ENCODE assay signal across 1 cellular context in genomic region chr10:97632949-97633884, GRCh38.
TF ChIP-seq lines count a peak whose summit lies in the region.

MORN4 (minus strand) TSS chr10:97633500; CDS start chr10:97619653, 13,847 bp downstream.

TF ChIP-seq in K562, 482 proteins besides CTCF, POLR2A, EP300 and RAD21 (continued from another document and continues in another):
- TF ChIP-seq, protein P1, sequence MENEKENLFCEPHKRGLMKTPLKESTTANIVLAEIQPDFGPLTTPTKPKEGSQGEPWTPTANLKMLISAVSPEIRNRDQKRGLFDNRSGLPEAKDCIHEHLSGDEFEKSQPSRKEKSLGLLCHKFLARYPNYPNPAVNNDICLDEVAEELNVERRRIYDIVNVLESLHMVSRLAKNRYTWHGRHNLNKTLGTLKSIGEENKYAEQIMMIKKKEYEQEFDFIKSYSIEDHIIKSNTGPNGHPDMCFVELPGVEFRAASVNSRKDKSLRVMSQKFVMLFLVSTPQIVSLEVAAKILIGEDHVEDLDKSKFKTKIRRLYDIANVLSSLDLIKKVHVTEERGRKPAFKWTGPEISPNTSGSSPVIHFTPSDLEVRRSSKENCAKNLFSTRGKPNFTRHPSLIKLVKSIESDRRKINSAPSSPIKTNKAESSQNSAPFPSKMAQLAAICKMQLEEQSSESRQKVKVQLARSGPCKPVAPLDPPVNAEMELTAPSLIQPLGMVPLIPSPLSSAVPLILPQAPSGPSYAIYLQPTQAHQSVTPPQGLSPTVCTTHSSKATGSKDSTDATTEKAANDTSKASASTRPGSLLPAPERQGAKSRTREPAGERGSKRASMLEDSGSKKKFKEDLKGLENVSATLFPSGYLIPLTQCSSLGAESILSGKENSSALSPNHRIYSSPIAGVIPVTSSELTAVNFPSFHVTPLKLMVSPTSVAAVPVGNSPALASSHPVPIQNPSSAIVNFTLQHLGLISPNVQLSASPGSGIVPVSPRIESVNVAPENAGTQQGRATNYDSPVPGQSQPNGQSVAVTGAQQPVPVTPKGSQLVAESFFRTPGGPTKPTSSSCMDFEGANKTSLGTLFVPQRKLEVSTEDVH (IDR thresholded peaks at IDR 0.05; ENCODE audit: low read depth, partially characterized antibody) = no peak
- peak; percentile 99 for TF ChIP-seq RFX1 (IDR thresholded peaks at IDR 0.05)
- peak; percentile 31 for TF ChIP-seq HNRNPLL (IDR thresholded peaks at IDR 0.05; ENCODE audit: low read depth, low read length, poor library complexity, severe bottlenecking)
- peak; percentile 38; the same call in 1 of the 2 replicates for TF ChIP-seq SRSF1 (IDR thresholded peaks at IDR 0.05; ENCODE audit: low read depth, low read length)
- TF ChIP-seq ZHX1 (conservative IDR thresholded peaks at IDR 0.05; ENCODE audit: low read length) = 0 out of 2 replicates have a peak, but pooled peaks have one; percentile 46
- peak; percentile 62 for TF ChIP-seq SUPT5H (IDR thresholded peaks at IDR 0.05)
- peak; percentile 89 for TF ChIP-seq FOS (IDR thresholded peaks at IDR 0.05; ENCODE audit: extremely low read depth, insufficient read length)
- TF ChIP-seq NBN (IDR thresholded peaks at IDR 0.05; ENCODE audit: low read depth) = no peak
- TF ChIP-seq DIDO1 (tag; IDR thresholded peaks at IDR 0.05; ENCODE audit: low read depth) = peak; percentile 20; the same call in 1 of the 2 replicates
- TF ChIP-seq CEBPG (CRISPR knock-in tag; IDR thresholded peaks at IDR 0.05) = peak; percentile 59; the same call in 1 of the 2 replicates
- peak; percentile 41 to 76; a peak in 2 of 4 replicates for TF ChIP-seq CEBPG (tag; conservative IDR thresholded peaks at IDR 0.05 in 1 of 2, IDR thresholded peaks at IDR 0.05 in 1 of 2)
- no peak for TF ChIP-seq JUND (IDR thresholded peaks at IDR 0.05; ENCODE audit: borderline replicate concordance, low read depth, low read length)
- no peak for TF ChIP-seq JUND (tag; IDR thresholded peaks at IDR 0.05; ENCODE audit: borderline replicate concordance, low read depth, low read length)
- no peak for TF ChIP-seq MCM7 (IDR thresholded peaks at IDR 0.05)
- no peak for TF ChIP-seq GTF2F1 (IDR thresholded peaks at IDR 0.05; ENCODE audit: low read depth, low read length)
- TF ChIP-seq, protein P2, sequence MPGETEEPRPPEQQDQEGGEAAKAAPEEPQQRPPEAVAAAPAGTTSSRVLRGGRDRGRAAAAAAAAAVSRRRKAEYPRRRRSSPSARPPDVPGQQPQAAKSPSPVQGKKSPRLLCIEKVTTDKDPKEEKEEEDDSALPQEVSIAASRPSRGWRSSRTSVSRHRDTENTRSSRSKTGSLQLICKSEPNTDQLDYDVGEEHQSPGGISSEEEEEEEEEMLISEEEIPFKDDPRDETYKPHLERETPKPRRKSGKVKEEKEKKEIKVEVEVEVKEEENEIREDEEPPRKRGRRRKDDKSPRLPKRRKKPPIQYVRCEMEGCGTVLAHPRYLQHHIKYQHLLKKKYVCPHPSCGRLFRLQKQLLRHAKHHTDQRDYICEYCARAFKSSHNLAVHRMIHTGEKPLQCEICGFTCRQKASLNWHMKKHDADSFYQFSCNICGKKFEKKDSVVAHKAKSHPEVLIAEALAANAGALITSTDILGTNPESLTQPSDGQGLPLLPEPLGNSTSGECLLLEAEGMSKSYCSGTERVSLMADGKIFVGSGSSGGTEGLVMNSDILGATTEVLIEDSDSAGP (CRISPR knock-in tag; IDR thresholded peaks at IDR 0.05) = no peak
- TF ChIP-seq NR4A1 (CRISPR knock-in tag; IDR thresholded peaks at IDR 0.05) = no peak
- no peak for TF ChIP-seq NR4A1 (tag; IDR thresholded peaks at IDR 0.05)
- no peak for TF ChIP-seq ZFP1 (CRISPR knock-in tag; IDR thresholded peaks at IDR 0.05)
- no peak for TF ChIP-seq ZNF140 (CRISPR knock-in tag; IDR thresholded peaks at IDR 0.05)
- no peak for TF ChIP-seq ZKSCAN3 (CRISPR knock-in tag; IDR thresholded peaks at IDR 0.05)
- no peak for TF ChIP-seq ZNF583 (CRISPR knock-in tag; IDR thresholded peaks at IDR 0.05)
- no peak for TF ChIP-seq HNRNPH1 (optimal IDR thresholded peaks at IDR 0.05; ENCODE audit: low read depth, low read length)
- no peak for TF ChIP-seq ZNF507 (tag; conservative IDR thresholded peaks at IDR 0.05)
- TF ChIP-seq TFAM (CRISPR knock-in tag; conservative IDR thresholded peaks at IDR 0.05) = no peak
- no peak for TF ChIP-seq ZNF184 (CRISPR knock-in tag; IDR thresholded peaks at IDR 0.05)
- TF ChIP-seq, protein P3, sequence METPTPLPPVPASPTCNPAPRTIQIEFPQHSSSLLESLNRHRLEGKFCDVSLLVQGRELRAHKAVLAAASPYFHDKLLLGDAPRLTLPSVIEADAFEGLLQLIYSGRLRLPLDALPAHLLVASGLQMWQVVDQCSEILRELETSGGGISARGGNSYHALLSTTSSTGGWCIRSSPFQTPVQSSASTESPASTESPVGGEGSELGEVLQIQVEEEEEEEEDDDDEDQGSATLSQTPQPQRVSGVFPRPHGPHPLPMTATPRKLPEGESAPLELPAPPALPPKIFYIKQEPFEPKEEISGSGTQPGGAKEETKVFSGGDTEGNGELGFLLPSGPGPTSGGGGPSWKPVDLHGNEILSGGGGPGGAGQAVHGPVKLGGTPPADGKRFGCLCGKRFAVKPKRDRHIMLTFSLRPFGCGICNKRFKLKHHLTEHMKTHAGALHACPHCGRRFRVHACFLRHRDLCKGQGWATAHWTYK (CRISPR knock-in tag; IDR thresholded peaks at IDR 0.05) = no peak
- TF ChIP-seq GTF2E2 (tag; IDR thresholded peaks at IDR 0.05) = no peak
- no peak for TF ChIP-seq ZC3H4 (CRISPR knock-in tag; IDR thresholded peaks at IDR 0.05; ENCODE audit: borderline replicate concordance)
- peak; percentile 44; the same call in 1 of the 2 replicates for TF ChIP-seq SIN3B (IDR thresholded peaks at IDR 0.05; ENCODE audit: low read depth)
- TF ChIP-seq, protein P4, sequence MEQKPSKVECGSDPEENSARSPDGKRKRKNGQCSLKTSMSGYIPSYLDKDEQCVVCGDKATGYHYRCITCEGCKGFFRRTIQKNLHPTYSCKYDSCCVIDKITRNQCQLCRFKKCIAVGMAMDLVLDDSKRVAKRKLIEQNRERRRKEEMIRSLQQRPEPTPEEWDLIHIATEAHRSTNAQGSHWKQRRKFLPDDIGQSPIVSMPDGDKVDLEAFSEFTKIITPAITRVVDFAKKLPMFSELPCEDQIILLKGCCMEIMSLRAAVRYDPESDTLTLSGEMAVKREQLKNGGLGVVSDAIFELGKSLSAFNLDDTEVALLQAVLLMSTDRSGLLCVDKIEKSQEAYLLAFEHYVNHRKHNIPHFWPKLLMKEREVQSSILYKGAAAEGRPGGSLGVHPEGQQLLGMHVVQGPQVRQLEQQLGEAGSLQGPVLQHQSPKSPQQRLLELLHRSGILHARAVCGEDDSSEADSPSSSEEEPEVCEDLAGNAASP (IDR thresholded peaks at IDR 0.05) = no peak
- TF ChIP-seq MNT (conservative IDR thresholded peaks at IDR 0.05) = peak; percentile 27 to 64; a peak in 2 of 4 replicates
- TF ChIP-seq BRF1 (IDR thresholded peaks at IDR 0.05; ENCODE audit: borderline replicate concordance, extremely low read depth, insufficient read length) = no peak
- no peak for TF ChIP-seq RFX7 (CRISPR knock-in tag; IDR thresholded peaks at IDR 0.05)
- TF ChIP-seq GABPB2 (CRISPR knock-in tag; conservative IDR thresholded peaks at IDR 0.05) = no peak
- no peak for TF ChIP-seq ESRRB (CRISPR knock-in tag; IDR thresholded peaks at IDR 0.05; ENCODE audit: borderline replicate concordance)
- TF ChIP-seq RBM25 (IDR thresholded peaks at IDR 0.05; ENCODE audit: low read depth, low read length, severe bottlenecking) = peak; percentile 88
- TF ChIP-seq, protein P5, sequence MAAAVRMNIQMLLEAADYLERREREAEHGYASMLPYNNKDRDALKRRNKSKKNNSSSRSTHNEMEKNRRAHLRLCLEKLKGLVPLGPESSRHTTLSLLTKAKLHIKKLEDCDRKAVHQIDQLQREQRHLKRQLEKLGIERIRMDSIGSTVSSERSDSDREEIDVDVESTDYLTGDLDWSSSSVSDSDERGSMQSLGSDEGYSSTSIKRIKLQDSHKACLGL (CRISPR knock-in tag; IDR thresholded peaks at IDR 0.05; ENCODE audit: borderline replicate concordance, poor library complexity, severe bottlenecking) = no peak
- TF ChIP-seq ZBTB40 (IDR thresholded peaks at IDR 0.05) = peak; percentile 73
- no peak for TF ChIP-seq ZBTB40 (CRISPR knock-in tag; IDR thresholded peaks at IDR 0.05)
- TF ChIP-seq CEBPB (tag; IDR thresholded peaks at IDR 0.05) = peak; percentile 84
- no peak for TF ChIP-seq XRCC4 (IDR thresholded peaks at IDR 0.05; ENCODE audit: extremely low read depth, insufficient read depth, insufficient read length)
- no peak for TF ChIP-seq FOXK1 (CRISPR knock-in tag; IDR thresholded peaks at IDR 0.05; ENCODE audit: borderline replicate concordance)
- no peak for TF ChIP-seq SRF (CRISPR knock-in tag; IDR thresholded peaks at IDR 0.05)
- TF ChIP-seq POLR2G (IDR thresholded peaks at IDR 0.05; ENCODE audit: low read depth, low read length) = peak; percentile 88
